1 cellular context compared by ENCODE assay signal in the genomic region with DNA sequence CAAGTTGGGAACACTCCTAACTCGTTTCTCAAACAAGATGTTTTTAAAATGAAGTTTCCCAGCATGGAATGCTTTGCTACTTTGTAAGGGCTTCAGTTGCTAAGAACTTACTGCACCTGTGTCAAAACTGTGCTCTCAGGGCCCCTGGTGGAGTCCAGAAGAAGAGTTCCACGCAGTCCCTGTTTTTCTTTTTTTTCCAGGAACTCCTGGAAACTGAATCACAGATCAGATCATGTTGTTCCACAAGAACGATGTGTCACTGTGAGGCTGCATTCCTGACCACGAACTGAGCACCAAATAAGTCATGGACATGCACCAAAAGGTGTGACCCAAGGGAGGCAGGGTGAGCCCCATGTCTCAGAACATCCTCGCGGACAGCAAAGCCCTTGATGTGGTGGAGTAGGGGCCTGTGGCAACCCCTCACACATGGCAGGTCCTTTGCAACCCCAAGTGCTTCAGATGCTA.
TF ChIP-seq lines count a peak whose summit lies in the region.

No MANE protein-coding gene starts in this region.

TF ChIP-seq in K562, 482 proteins besides CTCF, POLR2A, EP300 and RAD21 (continued from another document):
- TF ChIP-seq, protein P1, sequence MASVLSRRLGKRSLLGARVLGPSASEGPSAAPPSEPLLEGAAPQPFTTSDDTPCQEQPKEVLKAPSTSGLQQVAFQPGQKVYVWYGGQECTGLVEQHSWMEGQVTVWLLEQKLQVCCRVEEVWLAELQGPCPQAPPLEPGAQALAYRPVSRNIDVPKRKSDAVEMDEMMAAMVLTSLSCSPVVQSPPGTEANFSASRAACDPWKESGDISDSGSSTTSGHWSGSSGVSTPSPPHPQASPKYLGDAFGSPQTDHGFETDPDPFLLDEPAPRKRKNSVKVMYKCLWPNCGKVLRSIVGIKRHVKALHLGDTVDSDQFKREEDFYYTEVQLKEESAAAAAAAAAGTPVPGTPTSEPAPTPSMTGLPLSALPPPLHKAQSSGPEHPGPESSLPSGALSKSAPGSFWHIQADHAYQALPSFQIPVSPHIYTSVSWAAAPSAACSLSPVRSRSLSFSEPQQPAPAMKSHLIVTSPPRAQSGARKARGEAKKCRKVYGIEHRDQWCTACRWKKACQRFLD (CRISPR knock-in tag; IDR thresholded peaks at IDR 0.05) = no peak
- TF ChIP-seq NR4A1 (CRISPR knock-in tag; IDR thresholded peaks at IDR 0.05) (no peak), NR4A1 (tag; IDR thresholded peaks at IDR 0.05) (peak; percentile 70; the same call in 1 of the 2 replicates), ZKSCAN1 (IDR thresholded peaks at IDR 0.05; ENCODE audit: low read depth, low read length) (no peak), ZC3H8 (IDR thresholded peaks at IDR 0.05) (no peak), MEIS2 (IDR thresholded peaks at IDR 0.05; ENCODE audit: partially characterized antibody) (no peak), MBD2 (IDR thresholded peaks at IDR 0.05; ENCODE audit: borderline replicate concordance, low read depth) (no peak), MAFK (IDR thresholded peaks at IDR 0.05; ENCODE audit: low read length) (peak; percentile 74), NFYB (IDR thresholded peaks at IDR 0.05; ENCODE audit: extremely low read depth, insufficient read length) (no peak), NFIC (IDR thresholded peaks at IDR 0.05) (no peak), U2AF1 (optimal IDR thresholded peaks at IDR 0.05; ENCODE audit: low read depth, low read length) (no peak), ZNF316 (IDR thresholded peaks at IDR 0.05) (peak; percentile 43; the same call in 1 of the 2 replicates), POLR2B (IDR thresholded peaks at IDR 0.05; ENCODE audit: low read depth, partially characterized antibody) (no peak), SNRNP70 (optimal IDR thresholded peaks at IDR 0.05; ENCODE audit: low read depth, low read length) (no peak), CHD4 (IDR thresholded peaks at IDR 0.05; ENCODE audit: insufficient read depth, insufficient replicate concordance, low read depth, low read length, poor library complexity, severe bottlenecking) (no peak), ZNF212 (CRISPR knock-in tag; IDR thresholded peaks at IDR 0.05) (no peak), SRSF3 (IDR thresholded peaks at IDR 0.05; ENCODE audit: insufficient read depth, low read length) (no peak), POLR2AphosphoS2 (IDR thresholded peaks at IDR 0.05; ENCODE audit: low read length) (no peak), ZEB2 (IDR thresholded peaks at IDR 0.05) (no peak), KAT7 (CRISPR knock-in tag; IDR thresholded peaks at IDR 0.05; ENCODE audit: borderline replicate concordance) (no peak), MED1 (CRISPR knock-in tag; IDR thresholded peaks at IDR 0.05; ENCODE audit: borderline replicate concordance) (no peak), RBBP5 (IDR thresholded peaks at IDR 0.05; ENCODE audit: borderline replicate concordance, insufficient read depth, low read length, poor library complexity, severe bottlenecking) (no peak), ZNF586 (CRISPR knock-in tag; conservative IDR thresholded peaks at IDR 0.05) (no peak), RBM22 (IDR thresholded peaks at IDR 0.05; ENCODE audit: low read depth, low read length, poor library complexity, severe bottlenecking) (no peak), L3MBTL2 (IDR thresholded peaks at IDR 0.05) (peak; percentile 84), SMARCA4 (IDR thresholded peaks at IDR 0.05) (peak; percentile 45; the same call in 1 of the 2 replicates), FOXJ3 (CRISPR knock-in tag; IDR thresholded peaks at IDR 0.05) (no peak), MXI1 (IDR thresholded peaks at IDR 0.05; ENCODE audit: low read depth, low read length) (no peak), TEAD2 (tag; IDR thresholded peaks at IDR 0.05) (peak; percentile 45; the same call in 1 of the 2 replicates), NELFE (IDR thresholded peaks at IDR 0.05; ENCODE audit: insufficient read depth, insufficient read length) (no peak), STAT5B (CRISPR knock-in tag; IDR thresholded peaks at IDR 0.05) (no peak), SAFB2 (IDR thresholded peaks at IDR 0.05; ENCODE audit: borderline replicate concordance, low read depth, low read length, severe bottlenecking) (no peak), POLR2AphosphoS5 (IDR thresholded peaks at IDR 0.05; ENCODE audit: control insufficient read depth, insufficient read depth, low read depth, low read length) (no peak), SNIP1 (IDR thresholded peaks at IDR 0.05; ENCODE audit: low read depth) (no peak)
- TF ChIP-seq, protein P2, sequence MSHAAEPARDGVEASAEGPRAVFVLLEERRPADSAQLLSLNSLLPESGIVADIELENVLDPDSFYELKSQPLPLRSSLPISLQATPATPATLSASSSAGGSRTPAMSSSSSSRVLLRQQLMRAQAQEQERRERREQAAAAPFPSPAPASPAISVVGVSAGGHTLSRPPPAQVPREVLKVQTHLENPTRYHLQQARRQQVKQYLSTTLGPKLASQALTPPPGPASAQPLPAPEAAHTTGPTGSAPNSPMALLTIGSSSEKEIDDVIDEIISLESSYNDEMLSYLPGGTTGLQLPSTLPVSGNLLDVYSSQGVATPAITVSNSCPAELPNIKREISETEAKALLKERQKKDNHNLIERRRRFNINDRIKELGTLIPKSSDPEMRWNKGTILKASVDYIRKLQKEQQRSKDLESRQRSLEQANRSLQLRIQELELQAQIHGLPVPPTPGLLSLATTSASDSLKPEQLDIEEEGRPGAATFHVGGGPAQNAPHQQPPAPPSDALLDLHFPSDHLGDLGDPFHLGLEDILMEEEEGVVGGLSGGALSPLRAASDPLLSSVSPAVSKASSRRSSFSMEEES (CRISPR knock-in tag; IDR thresholded peaks at IDR 0.05) = no peak
- TF ChIP-seq, protein P3, sequence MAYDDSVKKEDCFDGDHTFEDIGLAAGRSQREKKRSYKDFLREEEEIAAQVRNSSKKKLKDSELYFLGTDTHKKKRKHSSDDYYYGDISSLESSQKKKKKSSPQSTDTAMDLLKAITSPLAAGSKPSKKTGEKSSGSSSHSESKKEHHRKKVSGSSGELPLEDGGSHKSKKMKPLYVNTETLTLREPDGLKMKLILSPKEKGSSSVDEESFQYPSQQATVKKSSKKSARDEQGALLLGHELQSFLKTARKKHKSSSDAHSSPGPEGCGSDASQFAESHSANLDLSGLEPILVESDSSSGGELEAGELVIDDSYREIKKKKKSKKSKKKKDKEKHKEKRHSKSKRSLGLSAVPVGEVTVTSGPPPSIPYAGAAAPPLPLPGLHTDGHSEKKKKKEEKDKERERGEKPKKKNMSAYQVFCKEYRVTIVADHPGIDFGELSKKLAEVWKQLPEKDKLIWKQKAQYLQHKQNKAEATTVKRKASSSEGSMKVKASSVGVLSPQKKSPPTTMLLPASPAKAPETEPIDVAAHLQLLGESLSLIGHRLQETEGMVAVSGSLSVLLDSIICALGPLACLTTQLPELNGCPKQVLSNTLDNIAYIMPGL (CRISPR knock-in tag; IDR thresholded peaks at IDR 0.05) = no peak
- TF ChIP-seq, protein P4, sequence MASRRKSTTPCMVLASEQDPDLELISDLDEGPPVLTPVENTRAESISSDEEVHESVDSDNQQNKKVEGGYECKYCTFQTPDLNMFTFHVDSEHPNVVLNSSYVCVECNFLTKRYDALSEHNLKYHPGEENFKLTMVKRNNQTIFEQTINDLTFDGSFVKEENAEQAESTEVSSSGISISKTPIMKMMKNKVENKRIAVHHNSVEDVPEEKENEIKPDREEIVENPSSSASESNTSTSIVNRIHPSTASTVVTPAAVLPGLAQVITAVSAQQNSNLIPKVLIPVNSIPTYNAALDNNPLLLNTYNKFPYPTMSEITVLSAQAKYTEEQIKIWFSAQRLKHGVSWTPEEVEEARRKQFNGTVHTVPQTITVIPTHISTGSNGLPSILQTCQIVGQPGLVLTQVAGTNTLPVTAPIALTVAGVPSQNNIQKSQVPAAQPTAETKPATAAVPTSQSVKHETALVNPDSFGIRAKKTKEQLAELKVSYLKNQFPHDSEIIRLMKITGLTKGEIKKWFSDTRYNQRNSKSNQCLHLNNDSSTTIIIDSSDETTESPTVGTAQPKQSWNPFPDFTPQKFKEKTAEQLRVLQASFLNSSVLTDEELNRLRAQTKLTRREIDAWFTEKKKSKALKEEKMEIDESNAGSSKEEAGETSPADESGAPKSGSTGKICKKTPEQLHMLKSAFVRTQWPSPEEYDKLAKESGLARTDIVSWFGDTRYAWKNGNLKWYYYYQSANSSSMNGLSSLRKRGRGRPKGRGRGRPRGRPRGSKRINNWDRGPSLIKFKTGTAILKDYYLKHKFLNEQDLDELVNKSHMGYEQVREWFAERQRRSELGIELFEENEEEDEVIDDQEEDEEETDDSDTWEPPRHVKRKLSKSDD (conservative IDR thresholded peaks at IDR 0.05; ENCODE audit: low read length) = no peak
